Comparison of ENCODE assay signal across 8 cellular contexts in the genomic region with DNA sequence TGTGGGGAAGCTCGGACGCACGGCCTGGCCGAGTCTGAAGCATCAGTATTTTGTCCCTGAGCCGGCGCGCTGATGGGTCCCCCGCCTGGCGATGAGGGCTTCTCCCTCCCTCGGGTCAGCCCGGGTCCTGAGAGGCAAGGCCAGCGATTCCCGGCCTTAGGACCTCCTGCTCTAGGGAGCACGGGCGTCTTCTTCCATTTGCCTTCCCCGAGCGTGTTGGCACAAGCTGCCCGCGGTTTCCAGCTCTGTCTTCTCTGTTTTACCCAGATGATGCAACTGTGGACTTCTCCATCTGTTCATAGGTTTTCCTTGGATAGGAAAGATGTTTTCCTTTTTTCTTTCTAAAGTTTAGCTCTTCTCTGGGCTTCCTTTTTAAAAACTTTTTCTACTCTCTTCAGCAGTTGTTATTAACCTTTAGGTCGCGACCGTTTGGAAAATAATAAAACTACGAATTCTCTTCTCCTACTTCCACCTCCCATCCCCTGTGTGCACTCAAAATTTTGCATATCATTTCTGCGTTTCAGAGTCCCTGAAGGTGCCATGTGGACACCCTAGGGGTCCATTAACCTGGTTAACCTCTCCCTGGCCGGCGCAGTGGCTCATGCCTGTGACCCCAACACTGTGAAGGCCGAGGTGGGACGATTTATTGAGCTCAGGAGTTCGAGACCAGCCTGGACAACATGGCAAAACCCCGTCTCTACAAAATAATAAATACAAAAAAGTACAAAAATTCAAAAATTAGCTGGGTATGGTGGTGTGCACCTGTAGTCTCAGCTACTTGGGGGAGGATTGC. TPM values are rescaled to one million over a fixed set of nuclear protein-coding genes. Genes with fewer than 3 reads are reported as not detected.
DNase-seq lines count a peak whose midpoint lies in the region; ATAC-seq and TF ChIP-seq lines count a peak whose summit lies in the region.

No MANE protein-coding gene starts in this region.

- H3K4me1 Mint-ChIP-seq in activated CD4-positive, alpha-beta memory T cell treated with anti-CD3 and anti-CD28 coated beads, Interleukin-2, amount 10 ng/mL, durations not matched to agents 7 days and 5 days = peaks cover 41% of the 10 kb centered on the region

- H3K27me3 Mint-ChIP-seq in activated CD4-positive, alpha-beta memory T cell treated with anti-CD3 and anti-CD28 coated beads, Interleukin-2, amount 10 ng/mL, durations not matched to agents 7 days and 5 days = no peaks in the 10 kb centered on the region

- H3K9me3 ChIP-seq in left ventricle myocardium inferior (replicated peaks) = no peaks in the 10 kb centered on the region

- no peaks in the 10 kb centered on the region for H3K36me3 ChIP-seq in left ventricle myocardium inferior

- POLR2A ChIA-PET in activated CD4-positive, alpha-beta memory T cell treated with anti-CD3 and anti-CD28 coated beads, Interleukin-2, amount 10 ng/mL, durations not matched to agents 7 days and 5 days (lab: Charles Lee) = interaction anchor here (0.9 to 5.8 kb wide), 8 partner anchors 10 to 191 kb away, joined by 3 to 53 read pairs (median 14); a partner anchor contains a TSS

- peaks cover 21% of the 10 kb centered on the region for H3K36me3 Mint-ChIP-seq in activated CD4-positive, alpha-beta memory T cell treated with anti-CD3 and anti-CD28 coated beads, Interleukin-2, amount 10 ng/mL, durations not matched to agents 7 days and 5 days (ENCODE audit: low read depth)

- H3K9me3 Mint-ChIP-seq in activated CD4-positive, alpha-beta memory T cell treated with anti-CD3 and anti-CD28 coated beads, Interleukin-2, amount 10 ng/mL, durations not matched to agents 7 days and 5 days = no peaks in the 10 kb centered on the region

- peak overlapping the region; percentile 89 for H3K27ac Mint-ChIP-seq in activated CD4-positive, alpha-beta memory T cell treated with anti-CD3 and anti-CD28 coated beads, Interleukin-2, amount 10 ng/mL, durations not matched to agents 7 days and 5 days

- peak; percentile 17 for ATAC-seq in Right ventricle myocardium superior (ENCODE audit: poor library complexity)
- ATAC-seq in activated CD4-positive, CD25-positive, alpha-beta regulatory T cell treated with anti-CD3 and anti-CD28 coated beads, Interleukin-2, amount 50 U/mL, for 24 hours = no peak

- intact Hi-C loops in Right ventricle myocardium superior (cut with DNase I) (no loop called here), cardiac septum (cut with DNase I) (loop anchor here (1.0 kb wide), 1 partner anchor 38 kb away; a partner anchor contains a TSS), left ventricle myocardium inferior (cut with micrococcal nuclease) (no loop called here)

- H3K27ac ChIP-seq in left ventricle myocardium inferior (replicated peaks) = peak overlapping the region; percentile 99
- H3K27ac ChIP-seq in skin epidermis = peak overlapping the region; percentile 84 to 99 (median 97)

- DNase-seq in Right ventricle myocardium superior = peak; percentile 39
- DNase-seq in cardiac septum (ENCODE audit: low spot score) = no peak
- DNase-seq in activated CD4-positive, alpha-beta memory T cell treated with anti-CD3 and anti-CD28 coated beads, Interleukin-2, amount 10 ng/mL, durations not matched to agents 7 days and 5 days = no peak
- no peak for DNase-seq in left ventricle myocardium inferior
- no peak for DNase-seq in DMS153 (lab: John Stamatoyannopoulos, UW)
- no peak for DNase-seq in activated CD4-positive, alpha-beta T cell treated with anti-CD3 and anti-CD28 coated beads for 48 hours

- H3K4me3 ChIP-seq in left ventricle myocardium inferior = peak overlapping the region; percentile 92
- peak overlapping the region; percentile 47 to 98 (median 78) for H3K4me3 ChIP-seq in skin epidermis

- no peak for TF ChIP-seq CTCF in left ventricle myocardium inferior (IDR thresholded peaks at IDR 0.05; ENCODE audit: borderline replicate concordance)

- no peaks in the 10 kb centered on the region for H3K27me3 ChIP-seq in left ventricle myocardium inferior (ENCODE audit: low read depth)

- peaks cover 50% of the 10 kb centered on the region for H3K4me1 ChIP-seq in left ventricle myocardium inferior

- H3K4me3 Mint-ChIP-seq in activated CD4-positive, alpha-beta memory T cell treated with anti-CD3 and anti-CD28 coated beads, Interleukin-2, amount 10 ng/mL, durations not matched to agents 7 days and 5 days = peak overlapping the region; percentile 88

- CTCF ChIA-PET in activated CD4-positive, alpha-beta memory T cell treated with anti-CD3 and anti-CD28 coated beads, Interleukin-2, amount 10 ng/mL, durations not matched to agents 7 days and 5 days (lab: Charles Lee) = interaction anchor here (0.6 to 3.1 kb wide), 6 partner anchors 9 to 186 kb away, joined by 3 to 18 read pairs (median 6); a partner anchor contains a TSS

RNA-seq across cellular contexts. Expression of a gene that starts 1.4 kb away (rescaled TPM):
- 40.9 TPM for total RNA-seq in Right ventricle myocardium superior
- total RNA-seq in cardiac septum = 24.8 TPM
- 10 to 100 TPM; 66.7 to 67.9 TPM for total RNA-seq in activated CD4-positive, alpha-beta memory T cell treated with anti-CD3 and anti-CD28 coated beads, Interleukin-2, amount 10 ng/mL, durations not matched to agents 7 days and 5 days
- 41.2 TPM for total RNA-seq in left ventricle myocardium inferior

RNA-seq across cellular contexts. Expression of a gene that starts 37.7 kb away (rescaled TPM):
- total RNA-seq in Right ventricle myocardium superior = 1.5 TPM
- 2.5 TPM for total RNA-seq in cardiac septum
- total RNA-seq in activated CD4-positive, alpha-beta memory T cell treated with anti-CD3 and anti-CD28 coated beads, Interleukin-2, amount 10 ng/mL, durations not matched to agents 7 days and 5 days = 1 to 10 TPM; 4.1 to 4.3 TPM
- total RNA-seq in left ventricle myocardium inferior = 2.9 TPM
